In genomic region chr5:57513785-57514184, GRCh38 we compare ENCODE assay signal across 16 cellular contexts.
"Had no signal": no experiment of that assay in that cellular context is flagged by ENCODE, and none has a peak within 500 bp of the region (broad histone marks: within the 10 kb centered on the region; RNA-seq: fewer than 3 reads in every experiment).

No MANE protein-coding gene starts in this region.

- DNase-seq: activated CD4-positive, alpha-beta memory T cell treated with anti-CD3 and anti-CD28 coated beads, Interleukin-2, amount 10 ng/mL, durations not matched to agents 7 days and 5 days; activated CD4-positive, alpha-beta T cell treated with anti-CD3 and anti-CD28 coated beads for 36 hours; activated CD8-positive, alpha-beta memory T cell treated with anti-CD3 and anti-CD28 coated beads, Interleukin-2, amount 10 ng/mL, durations not matched to agents 7 days and 5 days; activated naive CD4-positive, alpha-beta T cell treated with Interleukin-2 at 50 U/mL for 16 hours; anterior cingulate cortex; central memory CD4-positive, alpha-beta T cell; colonic mucosa; foreskin keratinocyte; glutamatergic neuron; lower lobe of right lung; stimulated activated CD4-positive, alpha-beta T cell treated with anti-CD3 and anti-CD28 coated beads, Interleukin-4, amount 100 ng/mL, for 1 hour; upper lobe of right lung had no signal

- H3K36me3 Mint-ChIP-seq: activated CD8-positive, alpha-beta memory T cell treated with anti-CD3 and anti-CD28 coated beads, Interleukin-2, amount 10 ng/mL, durations not matched to agents 7 days and 5 days; brain had no signal

- H3K27ac Mint-ChIP-seq: activated CD4-positive, alpha-beta memory T cell treated with anti-CD3 and anti-CD28 coated beads, Interleukin-2, amount 10 ng/mL, durations not matched to agents 7 days and 5 days; activated CD4-positive, alpha-beta T cell treated with anti-CD3 and anti-CD28 coated beads for 36 hours; activated CD8-positive, alpha-beta memory T cell treated with anti-CD3 and anti-CD28 coated beads, Interleukin-2, amount 10 ng/mL, durations not matched to agents 7 days and 5 days; brain; WTC11 had no signal

- ATAC-seq: activated CD4-positive, alpha-beta T cell treated with anti-CD3 and anti-CD28 coated beads for 36 hours; activated CD8-positive, alpha-beta memory T cell treated with anti-CD3 and anti-CD28 coated beads, Interleukin-2, amount 10 ng/mL, durations not matched to agents 7 days and 5 days; foreskin keratinocyte; lower lobe of right lung; sciatic nerve; upper lobe of right lung; WTC11 had no signal

- H3K4me3 Mint-ChIP-seq: activated CD4-positive, alpha-beta memory T cell treated with anti-CD3 and anti-CD28 coated beads, Interleukin-2, amount 10 ng/mL, durations not matched to agents 7 days and 5 days; activated CD4-positive, alpha-beta T cell treated with anti-CD3 and anti-CD28 coated beads for 36 hours; activated CD8-positive, alpha-beta memory T cell treated with anti-CD3 and anti-CD28 coated beads, Interleukin-2, amount 10 ng/mL, durations not matched to agents 7 days and 5 days; brain; nephron; WTC11 had no signal

- H3K9me3 Mint-ChIP-seq: activated CD4-positive, alpha-beta memory T cell treated with anti-CD3 and anti-CD28 coated beads, Interleukin-2, amount 10 ng/mL, durations not matched to agents 7 days and 5 days had no signal

- H3K4me1 Mint-ChIP-seq: activated CD4-positive, alpha-beta memory T cell treated with anti-CD3 and anti-CD28 coated beads, Interleukin-2, amount 10 ng/mL, durations not matched to agents 7 days and 5 days; activated CD8-positive, alpha-beta memory T cell treated with anti-CD3 and anti-CD28 coated beads, Interleukin-2, amount 10 ng/mL, durations not matched to agents 7 days and 5 days; WTC11 had no signal
